In genomic region chr10:13987472-13987871, GRCh38 we compare ENCODE assay signal across 12 cellular contexts.
DNase-seq lines count a peak whose midpoint lies in the region; ATAC-seq lines count a peak whose summit lies in the region.
"Had no signal": no experiment of that assay in that cellular context is flagged by ENCODE, and none has a peak within 500 bp of the region (broad histone marks: within the 10 kb centered on the region; RNA-seq: fewer than 3 reads in every experiment).

No MANE protein-coding gene starts in this region.

- H3K36me3 Mint-ChIP-seq in activated naive CD8-positive, alpha-beta T cell treated with anti-CD3 and anti-CD28 coated beads, Interleukin-2, amount 50 U/mL, for 24 hours (ENCODE audit: low read depth) = no peaks in the 10 kb centered on the region
- no peaks in the 10 kb centered on the region for H3K36me3 Mint-ChIP-seq in activated naive CD8-positive, alpha-beta T cell treated with anti-CD3 and anti-CD28 coated beads for 36 hours

- H3K9me3 Mint-ChIP-seq in activated naive CD8-positive, alpha-beta T cell treated with anti-CD3 and anti-CD28 coated beads, Interleukin-2, amount 50 U/mL, for 24 hours = no peaks in the 10 kb centered on the region
- no peaks in the 10 kb centered on the region for H3K9me3 Mint-ChIP-seq in activated naive CD8-positive, alpha-beta T cell treated with anti-CD3 and anti-CD28 coated beads for 36 hours
- no peaks in the 10 kb centered on the region for H3K9me3 Mint-ChIP-seq in stimulated activated naive CD8-positive, alpha-beta T cell treated with anti-CD3 and anti-CD28 coated beads, Interleukin-15, amount 100 ng/mL, for 72 hours

- no peaks in the 10 kb centered on the region for H3K36me3 ChIP-seq in MG63

- no peaks in the 10 kb centered on the region for H3K27me3 ChIP-seq in MG63
- H3K27me3 ChIP-seq: testis had no signal

- no peak overlapping the region for H3K4me3 ChIP-seq in MG63
- H3K4me3 ChIP-seq: testis had no signal

- no peaks in the 10 kb centered on the region for H3K9me3 ChIP-seq in MG63
- H3K9me3 ChIP-seq: testis had no signal

- H3K4me1 Mint-ChIP-seq in activated naive CD8-positive, alpha-beta T cell treated with anti-CD3 and anti-CD28 coated beads, Interleukin-2, amount 50 U/mL, for 24 hours = peaks cover 13% of the 10 kb centered on the region
- peaks cover 10% of the 10 kb centered on the region for H3K4me1 Mint-ChIP-seq in activated naive CD8-positive, alpha-beta T cell treated with anti-CD3 and anti-CD28 coated beads for 36 hours
- peaks cover 7% of the 10 kb centered on the region for H3K4me1 Mint-ChIP-seq in stimulated activated naive CD8-positive, alpha-beta T cell treated with anti-CD3 and anti-CD28 coated beads, Interleukin-15, amount 100 ng/mL, for 72 hours

- H3K27ac Mint-ChIP-seq in activated naive CD8-positive, alpha-beta T cell treated with anti-CD3 and anti-CD28 coated beads, Interleukin-2, amount 50 U/mL, for 24 hours = peak overlapping the region; percentile 35
- no peak overlapping the region for H3K27ac Mint-ChIP-seq in activated naive CD8-positive, alpha-beta T cell treated with anti-CD3 and anti-CD28 coated beads for 36 hours
- no peak overlapping the region for H3K27ac Mint-ChIP-seq in stimulated activated naive CD8-positive, alpha-beta T cell treated with anti-CD3 and anti-CD28 coated beads, Interleukin-15, amount 100 ng/mL, for 72 hours

- H3K27me3 Mint-ChIP-seq in activated naive CD8-positive, alpha-beta T cell treated with anti-CD3 and anti-CD28 coated beads, Interleukin-2, amount 50 U/mL, for 24 hours = no peaks in the 10 kb centered on the region
- H3K27me3 Mint-ChIP-seq in activated naive CD8-positive, alpha-beta T cell treated with anti-CD3 and anti-CD28 coated beads for 36 hours = no peaks in the 10 kb centered on the region
- H3K27me3 Mint-ChIP-seq in stimulated activated naive CD8-positive, alpha-beta T cell treated with anti-CD3 and anti-CD28 coated beads, Interleukin-15, amount 100 ng/mL, for 72 hours = no peaks in the 10 kb centered on the region

- no peak for DNase-seq in activated naive CD8-positive, alpha-beta T cell treated with anti-CD3 and anti-CD28 coated beads, Interleukin-2, amount 50 U/mL, for 24 hours
- DNase-seq in activated naive CD8-positive, alpha-beta T cell treated with anti-CD3 and anti-CD28 coated beads for 36 hours = no peak
- peak; percentile 79 for DNase-seq in RKO (ENCODE audit: low spot score)
- DNase-seq in fibroblast of gingiva (ENCODE audit: low read depth) = peak; percentile 53
- no peak for DNase-seq in stimulated activated naive CD8-positive, alpha-beta T cell treated with anti-CD3 and anti-CD28 coated beads, Interleukin-15, amount 100 ng/mL, for 72 hours
- no peak for DNase-seq in GM19240 (ENCODE audit: insufficient read length, low spot score)
- DNase-seq in activated CD4-positive, alpha-beta T cell treated with anti-CD3 and anti-CD28 coated beads, Interleukin-2, amount 50 U/mL, for 48 hours = no peak
- no peak for DNase-seq in MG63
- DNase-seq: amygdala, COR-L47, NCI-H2029 treated with DMSO at 0.1 percent for 48 hours, testis had no signal

- ATAC-seq in activated naive CD8-positive, alpha-beta T cell treated with anti-CD3 and anti-CD28 coated beads, Interleukin-2, amount 50 U/mL, for 24 hours = peak; percentile 59
- peak; percentile 76 for ATAC-seq in stimulated activated naive CD8-positive, alpha-beta T cell treated with anti-CD3 and anti-CD28 coated beads, Interleukin-15, amount 100 ng/mL, for 72 hours

- H3K4me3 Mint-ChIP-seq in activated naive CD8-positive, alpha-beta T cell treated with anti-CD3 and anti-CD28 coated beads, Interleukin-2, amount 50 U/mL, for 24 hours = no peak overlapping the region
- no peak overlapping the region for H3K4me3 Mint-ChIP-seq in activated naive CD8-positive, alpha-beta T cell treated with anti-CD3 and anti-CD28 coated beads for 36 hours
- no peak overlapping the region for H3K4me3 Mint-ChIP-seq in stimulated activated naive CD8-positive, alpha-beta T cell treated with anti-CD3 and anti-CD28 coated beads, Interleukin-15, amount 100 ng/mL, for 72 hours

Comparison
In these comparisons a context has a peak if more than half of its experiments do, and no peak if none do; other contexts are left out.
1. DNase-seq: peak in RKO (single experiment) and fibroblast of gingiva (single experiment); none in activated naive CD8-positive, alpha-beta T cell treated with anti-CD3 and anti-CD28 coated beads, Interleukin-2, amount 50 U/mL, for 24 hours (single experiment), activated naive CD8-positive, alpha-beta T cell treated with anti-CD3 and anti-CD28 coated beads for 36 hours (single experiment), stimulated activated naive CD8-positive, alpha-beta T cell treated with anti-CD3 and anti-CD28 coated beads, Interleukin-15, amount 100 ng/mL, for 72 hours (0 of 2), GM19240 (single experiment), activated CD4-positive, alpha-beta T cell treated with anti-CD3 and anti-CD28 coated beads, Interleukin-2, amount 50 U/mL, for 48 hours (0 of 2) and MG63 (single experiment).